Comparison of ENCODE assay signal across 1 cellular context in genomic region chr1:93598861-93599439, GRCh38.
TF ChIP-seq lines count a peak whose summit lies in the region.

No MANE protein-coding gene starts in this region.

TF ChIP-seq in GM23338, 12 proteins besides CTCF, POLR2A, EP300 and RAD21 (continued from another document):
- no peak for TF ChIP-seq ZNF462 (CRISPR knock-in tag; IDR thresholded peaks at IDR 0.05)
- TF ChIP-seq, protein P1, sequence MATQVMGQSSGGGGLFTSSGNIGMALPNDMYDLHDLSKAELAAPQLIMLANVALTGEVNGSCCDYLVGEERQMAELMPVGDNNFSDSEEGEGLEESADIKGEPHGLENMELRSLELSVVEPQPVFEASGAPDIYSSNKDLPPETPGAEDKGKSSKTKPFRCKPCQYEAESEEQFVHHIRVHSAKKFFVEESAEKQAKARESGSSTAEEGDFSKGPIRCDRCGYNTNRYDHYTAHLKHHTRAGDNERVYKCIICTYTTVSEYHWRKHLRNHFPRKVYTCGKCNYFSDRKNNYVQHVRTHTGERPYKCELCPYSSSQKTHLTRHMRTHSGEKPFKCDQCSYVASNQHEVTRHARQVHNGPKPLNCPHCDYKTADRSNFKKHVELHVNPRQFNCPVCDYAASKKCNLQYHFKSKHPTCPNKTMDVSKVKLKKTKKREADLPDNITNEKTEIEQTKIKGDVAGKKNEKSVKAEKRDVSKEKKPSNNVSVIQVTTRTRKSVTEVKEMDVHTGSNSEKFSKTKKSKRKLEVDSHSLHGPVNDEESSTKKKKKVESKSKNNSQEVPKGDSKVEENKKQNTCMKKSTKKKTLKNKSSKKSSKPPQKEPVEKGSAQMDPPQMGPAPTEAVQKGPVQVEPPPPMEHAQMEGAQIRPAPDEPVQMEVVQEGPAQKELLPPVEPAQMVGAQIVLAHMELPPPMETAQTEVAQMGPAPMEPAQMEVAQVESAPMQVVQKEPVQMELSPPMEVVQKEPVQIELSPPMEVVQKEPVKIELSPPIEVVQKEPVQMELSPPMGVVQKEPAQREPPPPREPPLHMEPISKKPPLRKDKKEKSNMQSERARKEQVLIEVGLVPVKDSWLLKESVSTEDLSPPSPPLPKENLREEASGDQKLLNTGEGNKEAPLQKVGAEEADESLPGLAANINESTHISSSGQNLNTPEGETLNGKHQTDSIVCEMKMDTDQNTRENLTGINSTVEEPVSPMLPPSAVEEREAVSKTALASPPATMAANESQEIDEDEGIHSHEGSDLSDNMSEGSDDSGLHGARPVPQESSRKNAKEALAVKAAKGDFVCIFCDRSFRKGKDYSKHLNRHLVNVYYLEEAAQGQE (IDR thresholded peaks at IDR 0.05; ENCODE audit: unreplicated experiment): no peak
- TF ChIP-seq ZNF331 (CRISPR knock-in tag; IDR thresholded peaks at IDR 0.05; ENCODE audit: low read depth): no peak
- TF ChIP-seq STAT1 (IDR thresholded peaks at IDR 0.05; ENCODE audit: unreplicated experiment): no peak
- no peak for TF ChIP-seq CREB1 (CRISPR knock-in tag; IDR thresholded peaks at IDR 0.05; ENCODE audit: low read depth)
- TF ChIP-seq ZNF114 (CRISPR knock-in tag; IDR thresholded peaks at IDR 0.05): no peak
- TF ChIP-seq EZH2 (IDR thresholded peaks at IDR 0.05; ENCODE audit: low read depth, unreplicated experiment): no peak
- no peak for TF ChIP-seq EZH2phosphoT487 (IDR thresholded peaks at IDR 0.05; ENCODE audit: unreplicated experiment)
- TF ChIP-seq POLR2AphosphoS5 (IDR thresholded peaks at IDR 0.05; ENCODE audit: low read depth): no peak
- TF ChIP-seq, protein P2, sequence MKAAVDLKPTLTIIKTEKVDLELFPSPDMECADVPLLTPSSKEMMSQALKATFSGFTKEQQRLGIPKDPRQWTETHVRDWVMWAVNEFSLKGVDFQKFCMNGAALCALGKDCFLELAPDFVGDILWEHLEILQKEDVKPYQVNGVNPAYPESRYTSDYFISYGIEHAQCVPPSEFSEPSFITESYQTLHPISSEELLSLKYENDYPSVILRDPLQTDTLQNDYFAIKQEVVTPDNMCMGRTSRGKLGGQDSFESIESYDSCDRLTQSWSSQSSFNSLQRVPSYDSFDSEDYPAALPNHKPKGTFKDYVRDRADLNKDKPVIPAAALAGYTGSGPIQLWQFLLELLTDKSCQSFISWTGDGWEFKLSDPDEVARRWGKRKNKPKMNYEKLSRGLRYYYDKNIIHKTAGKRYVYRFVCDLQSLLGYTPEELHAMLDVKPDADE (IDR thresholded peaks at IDR 0.05): no peak
